ENCODE assay signal across 12 cellular contexts in the genomic region with DNA sequence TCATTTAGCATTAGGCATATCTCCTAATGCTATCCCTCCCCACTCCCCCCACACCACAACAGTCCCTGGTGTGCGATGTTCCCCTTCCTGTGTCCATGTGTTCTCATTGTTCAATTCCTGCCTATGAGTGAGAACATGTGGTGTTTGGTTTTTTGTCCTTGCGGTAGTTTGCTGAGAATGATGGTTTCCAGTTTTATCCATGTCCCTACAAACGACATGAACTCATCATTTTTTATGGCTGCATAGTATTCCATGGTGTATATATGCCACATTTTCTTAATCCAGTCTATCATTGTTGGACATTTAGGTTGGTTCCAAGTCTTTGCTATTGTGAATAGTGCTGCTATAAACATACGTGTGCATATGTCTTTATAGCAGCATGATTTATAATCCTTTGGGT. TPM values are rescaled to one million over a fixed set of nuclear protein-coding genes. Genes with fewer than 3 reads are reported as not detected.
"Had no signal": no experiment of that assay in that cellular context is flagged by ENCODE, and none has a peak within 500 bp of the region (broad histone marks: within the 10 kb centered on the region; RNA-seq: fewer than 3 reads in every experiment).

No MANE protein-coding gene starts in this region.

RNA-seq across cellular contexts. Expression of a gene that starts 7.5 kb away (rescaled TPM):
- total RNA-seq: OCI-LY7, PC-3, PC-9, Peyer's patch, Right ventricle myocardium inferior, Right ventricle myocardium superior, RPMI7951, SJCRH30, SJSA1, SK-MEL-5, T-cell had no signal
- polyA plus RNA-seq: SK-N-SH had no signal
